In the genomic region with DNA sequence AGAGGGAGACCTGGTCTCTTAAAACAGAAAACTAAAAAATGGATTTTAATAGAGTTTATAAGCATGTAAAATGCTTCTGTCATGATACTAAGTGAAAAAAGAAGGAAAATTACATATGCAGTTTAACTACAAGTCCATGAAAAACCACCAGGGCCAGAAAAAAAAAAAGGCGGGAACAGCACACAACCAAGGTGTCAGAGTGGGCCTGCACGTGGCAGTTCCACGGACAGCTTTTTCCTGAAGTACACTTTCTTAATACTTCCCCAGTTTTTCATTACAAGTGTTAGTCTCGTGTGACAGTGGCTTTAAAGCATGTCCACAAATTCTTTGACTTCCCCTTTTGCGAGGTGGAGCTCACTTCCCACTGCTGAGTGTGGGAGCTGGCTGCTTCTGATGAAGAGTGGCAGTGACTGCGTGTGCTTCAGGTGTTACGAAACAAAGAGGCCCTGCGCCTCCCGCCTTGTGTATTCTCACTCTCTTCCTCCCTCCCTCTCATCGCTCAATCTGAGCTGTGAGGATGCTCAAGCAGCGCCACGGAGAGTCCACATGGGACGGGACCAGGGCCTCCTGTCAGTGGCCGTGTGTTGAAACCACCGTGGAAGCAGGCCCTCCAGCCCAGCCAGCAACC, we compare ENCODE assay signal across 1 cellular context.
TF ChIP-seq lines count a peak whose summit lies in the region.

No MANE protein-coding gene starts in this region.

TF ChIP-seq in H1, 55 proteins besides CTCF, POLR2A, EP300 and RAD21:
- TF ChIP-seq, protein P1, sequence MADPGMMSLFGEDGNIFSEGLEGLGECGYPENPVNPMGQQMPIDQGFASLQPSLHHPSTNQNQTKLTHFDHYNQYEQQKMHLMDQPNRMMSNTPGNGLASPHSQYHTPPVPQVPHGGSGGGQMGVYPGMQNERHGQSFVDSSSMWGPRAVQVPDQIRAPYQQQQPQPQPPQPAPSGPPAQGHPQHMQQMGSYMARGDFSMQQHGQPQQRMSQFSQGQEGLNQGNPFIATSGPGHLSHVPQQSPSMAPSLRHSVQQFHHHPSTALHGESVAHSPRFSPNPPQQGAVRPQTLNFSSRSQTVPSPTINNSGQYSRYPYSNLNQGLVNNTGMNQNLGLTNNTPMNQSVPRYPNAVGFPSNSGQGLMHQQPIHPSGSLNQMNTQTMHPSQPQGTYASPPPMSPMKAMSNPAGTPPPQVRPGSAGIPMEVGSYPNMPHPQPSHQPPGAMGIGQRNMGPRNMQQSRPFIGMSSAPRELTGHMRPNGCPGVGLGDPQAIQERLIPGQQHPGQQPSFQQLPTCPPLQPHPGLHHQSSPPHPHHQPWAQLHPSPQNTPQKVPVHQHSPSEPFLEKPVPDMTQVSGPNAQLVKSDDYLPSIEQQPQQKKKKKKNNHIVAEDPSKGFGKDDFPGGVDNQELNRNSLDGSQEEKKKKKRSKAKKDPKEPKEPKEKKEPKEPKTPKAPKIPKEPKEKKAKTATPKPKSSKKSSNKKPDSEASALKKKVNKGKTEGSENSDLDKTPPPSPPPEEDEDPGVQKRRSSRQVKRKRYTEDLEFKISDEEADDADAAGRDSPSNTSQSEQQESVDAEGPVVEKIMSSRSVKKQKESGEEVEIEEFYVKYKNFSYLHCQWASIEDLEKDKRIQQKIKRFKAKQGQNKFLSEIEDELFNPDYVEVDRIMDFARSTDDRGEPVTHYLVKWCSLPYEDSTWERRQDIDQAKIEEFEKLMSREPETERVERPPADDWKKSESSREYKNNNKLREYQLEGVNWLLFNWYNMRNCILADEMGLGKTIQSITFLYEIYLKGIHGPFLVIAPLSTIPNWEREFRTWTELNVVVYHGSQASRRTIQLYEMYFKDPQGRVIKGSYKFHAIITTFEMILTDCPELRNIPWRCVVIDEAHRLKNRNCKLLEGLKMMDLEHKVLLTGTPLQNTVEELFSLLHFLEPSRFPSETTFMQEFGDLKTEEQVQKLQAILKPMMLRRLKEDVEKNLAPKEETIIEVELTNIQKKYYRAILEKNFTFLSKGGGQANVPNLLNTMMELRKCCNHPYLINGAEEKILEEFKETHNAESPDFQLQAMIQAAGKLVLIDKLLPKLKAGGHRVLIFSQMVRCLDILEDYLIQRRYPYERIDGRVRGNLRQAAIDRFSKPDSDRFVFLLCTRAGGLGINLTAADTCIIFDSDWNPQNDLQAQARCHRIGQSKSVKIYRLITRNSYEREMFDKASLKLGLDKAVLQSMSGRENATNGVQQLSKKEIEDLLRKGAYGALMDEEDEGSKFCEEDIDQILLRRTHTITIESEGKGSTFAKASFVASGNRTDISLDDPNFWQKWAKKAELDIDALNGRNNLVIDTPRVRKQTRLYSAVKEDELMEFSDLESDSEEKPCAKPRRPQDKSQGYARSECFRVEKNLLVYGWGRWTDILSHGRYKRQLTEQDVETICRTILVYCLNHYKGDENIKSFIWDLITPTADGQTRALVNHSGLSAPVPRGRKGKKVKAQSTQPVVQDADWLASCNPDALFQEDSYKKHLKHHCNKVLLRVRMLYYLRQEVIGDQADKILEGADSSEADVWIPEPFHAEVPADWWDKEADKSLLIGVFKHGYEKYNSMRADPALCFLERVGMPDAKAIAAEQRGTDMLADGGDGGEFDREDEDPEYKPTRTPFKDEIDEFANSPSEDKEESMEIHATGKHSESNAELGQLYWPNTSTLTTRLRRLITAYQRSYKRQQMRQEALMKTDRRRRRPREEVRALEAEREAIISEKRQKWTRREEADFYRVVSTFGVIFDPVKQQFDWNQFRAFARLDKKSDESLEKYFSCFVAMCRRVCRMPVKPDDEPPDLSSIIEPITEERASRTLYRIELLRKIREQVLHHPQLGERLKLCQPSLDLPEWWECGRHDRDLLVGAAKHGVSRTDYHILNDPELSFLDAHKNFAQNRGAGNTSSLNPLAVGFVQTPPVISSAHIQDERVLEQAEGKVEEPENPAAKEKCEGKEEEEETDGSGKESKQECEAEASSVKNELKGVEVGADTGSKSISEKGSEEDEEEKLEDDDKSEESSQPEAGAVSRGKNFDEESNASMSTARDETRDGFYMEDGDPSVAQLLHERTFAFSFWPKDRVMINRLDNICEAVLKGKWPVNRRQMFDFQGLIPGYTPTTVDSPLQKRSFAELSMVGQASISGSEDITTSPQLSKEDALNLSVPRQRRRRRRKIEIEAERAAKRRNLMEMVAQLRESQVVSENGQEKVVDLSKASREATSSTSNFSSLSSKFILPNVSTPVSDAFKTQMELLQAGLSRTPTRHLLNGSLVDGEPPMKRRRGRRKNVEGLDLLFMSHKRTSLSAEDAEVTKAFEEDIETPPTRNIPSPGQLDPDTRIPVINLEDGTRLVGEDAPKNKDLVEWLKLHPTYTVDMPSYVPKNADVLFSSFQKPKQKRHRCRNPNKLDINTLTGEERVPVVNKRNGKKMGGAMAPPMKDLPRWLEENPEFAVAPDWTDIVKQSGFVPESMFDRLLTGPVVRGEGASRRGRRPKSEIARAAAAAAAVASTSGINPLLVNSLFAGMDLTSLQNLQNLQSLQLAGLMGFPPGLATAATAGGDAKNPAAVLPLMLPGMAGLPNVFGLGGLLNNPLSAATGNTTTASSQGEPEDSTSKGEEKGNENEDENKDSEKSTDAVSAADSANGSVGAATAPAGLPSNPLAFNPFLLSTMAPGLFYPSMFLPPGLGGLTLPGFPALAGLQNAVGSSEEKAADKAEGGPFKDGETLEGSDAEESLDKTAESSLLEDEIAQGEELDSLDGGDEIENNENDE (IDR thresholded peaks at IDR 0.05; ENCODE audit: insufficient replicate concordance, low read length) = no peak
- TF ChIP-seq KDM5A (IDR thresholded peaks at IDR 0.05; ENCODE audit: low read length) (no peak), SP1 (IDR thresholded peaks at IDR 0.05; ENCODE audit: low read depth, low read length) (no peak), E2F6 (IDR thresholded peaks at IDR 0.05) (peak; percentile 55; the same call in 1 of the 2 replicates)
